Comparison of ENCODE assay signal across 5 cellular contexts in genomic region chr10:32229170-32229569, GRCh38.
"Had no signal": no experiment of that assay in that cellular context is flagged by ENCODE, and none has a peak within 500 bp of the region (broad histone marks: within the 10 kb centered on the region; RNA-seq: fewer than 3 reads in every experiment).

No MANE protein-coding gene starts in this region.

- DNase-seq: IMR-90, KBM-7, KG1 had no signal

- H3K27ac Mint-ChIP-seq: IgD-negative memory B cell had no signal

- ATAC-seq: K562 had no signal

- H3K4me3 ChIP-seq: K562 had no signal

- H3K4me3 Mint-ChIP-seq: IgD-negative memory B cell had no signal

- H3K36me3 Mint-ChIP-seq: IgD-negative memory B cell had no signal
